Comparison of ENCODE assay signal across 29 cellular contexts in genomic region chr3:53144446-53144845, GRCh38.
"Had no signal": no experiment of that assay in that cellular context is flagged by ENCODE, and none has a peak within 500 bp of the region (broad histone marks: within the 10 kb centered on the region; RNA-seq: fewer than 3 reads in every experiment).

No MANE protein-coding gene starts in this region.

- H3K36me3 ChIP-seq: ascending aorta, brain microvascular endothelial cell, esophagus muscularis mucosa, heart left ventricle, upper lobe of left lung, vagina had no signal

- H3K4me3 Mint-ChIP-seq: activated B cell treated with CpG ODN at 0.5 μM for 24 hours; activated CD4-positive, alpha-beta T cell treated with anti-CD3 and anti-CD28 coated beads for 36 hours; activated naive CD4-positive, alpha-beta T cell treated with anti-CD3 and anti-CD28 coated beads for 36 hours; activated naive CD8-positive, alpha-beta T cell treated with anti-CD3 and anti-CD28 coated beads for 36 hours; endodermal cell; immature natural killer cell; mesothelial cell of epicardium; naive thymus-derived CD8-positive, alpha-beta T cell; neural crest cell; stimulated activated effector memory CD8-positive, alpha-beta T cell treated with anti-CD3 and anti-CD28 coated beads, Interleukin-12 subunit alpha, Interleukin-12 subunit beta, amount 100 ng/mL, for 72 hours; stimulated activated naive CD8-positive, alpha-beta T cell treated with anti-CD3 and anti-CD28 coated beads, Interleukin-15, Interleukin-2, amounts not matched to agents 100 ng/mL and 50 ng/mL, for 24 hours; T-helper 17 cell had no signal

- ATAC-seq: activated CD4-positive, alpha-beta T cell treated with anti-CD3 and anti-CD28 coated beads for 36 hours; foreskin keratinocyte; heart left ventricle; naive thymus-derived CD8-positive, alpha-beta T cell; sciatic nerve; stimulated activated effector memory CD8-positive, alpha-beta T cell treated with anti-CD3 and anti-CD28 coated beads, Interleukin-12 subunit alpha, Interleukin-12 subunit beta, amount 100 ng/mL, for 72 hours; T-helper 17 cell had no signal

- DNase-seq: activated B cell treated with CpG ODN at 0.5 μM for 24 hours; activated CD4-positive, alpha-beta T cell treated with anti-CD3 and anti-CD28 coated beads for 36 hours; activated CD8-positive, alpha-beta memory T cell treated with anti-CD3 and anti-CD28 coated beads for 24 hours; activated effector memory CD4-positive, alpha-beta T cell treated with Interleukin-2 at 50 U/mL for 16 hours; activated naive CD4-positive, alpha-beta T cell treated with anti-CD3 and anti-CD28 coated beads for 36 hours; activated naive CD8-positive, alpha-beta T cell treated with anti-CD3 and anti-CD28 coated beads for 36 hours; brain microvascular endothelial cell; endodermal cell; foreskin keratinocyte; hypothalamus; immature natural killer cell; naive thymus-derived CD8-positive, alpha-beta T cell; occipital lobe; retina; small intestine; stimulated activated CD4-positive, alpha-beta T cell treated with anti-CD3 and anti-CD28 coated beads, Interleukin-4, amount 100 ng/mL, for 24 hours; substantia nigra; T-helper 17 cell had no signal

- H3K27me3 Mint-ChIP-seq: activated B cell treated with CpG ODN at 0.5 μM for 24 hours; activated CD4-positive, alpha-beta T cell treated with anti-CD3 and anti-CD28 coated beads for 36 hours; activated naive CD8-positive, alpha-beta T cell treated with anti-CD3 and anti-CD28 coated beads for 36 hours; naive thymus-derived CD8-positive, alpha-beta T cell; progenitor cell of endocrine pancreas; stimulated activated naive CD8-positive, alpha-beta T cell treated with anti-CD3 and anti-CD28 coated beads, Interleukin-15, Interleukin-2, amounts not matched to agents 100 ng/mL and 50 ng/mL, for 24 hours; T-helper 17 cell had no signal

- H3K27ac Mint-ChIP-seq: activated B cell treated with CpG ODN at 0.5 μM for 24 hours; activated CD4-positive, alpha-beta T cell treated with anti-CD3 and anti-CD28 coated beads for 36 hours; activated naive CD4-positive, alpha-beta T cell treated with anti-CD3 and anti-CD28 coated beads for 36 hours; activated naive CD8-positive, alpha-beta T cell treated with anti-CD3 and anti-CD28 coated beads for 36 hours; endodermal cell; immature natural killer cell; mesothelial cell of epicardium; naive thymus-derived CD8-positive, alpha-beta T cell; stimulated activated naive CD8-positive, alpha-beta T cell treated with anti-CD3 and anti-CD28 coated beads, Interleukin-15, Interleukin-2, amounts not matched to agents 100 ng/mL and 50 ng/mL, for 24 hours; T-helper 17 cell had no signal

- H3K27me3 ChIP-seq: ascending aorta, brain microvascular endothelial cell, esophagus muscularis mucosa, foreskin keratinocyte, heart left ventricle, upper lobe of left lung, vagina had no signal

- H3K4me3 ChIP-seq: ascending aorta, esophagus muscularis mucosa, heart left ventricle, upper lobe of left lung, vagina had no signal

- H3K9me3 Mint-ChIP-seq: activated B cell treated with CpG ODN at 0.5 μM for 24 hours; activated naive CD4-positive, alpha-beta T cell treated with anti-CD3 and anti-CD28 coated beads for 36 hours; activated naive CD8-positive, alpha-beta T cell treated with anti-CD3 and anti-CD28 coated beads for 36 hours; endodermal cell; immature natural killer cell; mesothelial cell of epicardium; naive thymus-derived CD8-positive, alpha-beta T cell; neural crest cell; stimulated activated effector memory CD8-positive, alpha-beta T cell treated with anti-CD3 and anti-CD28 coated beads, Interleukin-12 subunit alpha, Interleukin-12 subunit beta, amount 100 ng/mL, for 72 hours; stimulated activated naive CD8-positive, alpha-beta T cell treated with anti-CD3 and anti-CD28 coated beads, Interleukin-15, Interleukin-2, amounts not matched to agents 100 ng/mL and 50 ng/mL, for 24 hours had no signal

- H3K9me3 ChIP-seq: ascending aorta, esophagus muscularis mucosa, heart left ventricle, upper lobe of left lung, vagina had no signal

- H3K36me3 Mint-ChIP-seq: activated naive CD8-positive, alpha-beta T cell treated with anti-CD3 and anti-CD28 coated beads for 36 hours; immature natural killer cell; mesothelial cell of epicardium; naive thymus-derived CD8-positive, alpha-beta T cell; stimulated activated effector memory CD8-positive, alpha-beta T cell treated with anti-CD3 and anti-CD28 coated beads, Interleukin-12 subunit alpha, Interleukin-12 subunit beta, amount 100 ng/mL, for 72 hours had no signal

- H3K27ac ChIP-seq: ascending aorta, brain microvascular endothelial cell, esophagus muscularis mucosa, foreskin keratinocyte, vagina had no signal

- H3K4me1 Mint-ChIP-seq: activated B cell treated with CpG ODN at 0.5 μM for 24 hours; activated CD4-positive, alpha-beta T cell treated with anti-CD3 and anti-CD28 coated beads for 36 hours; activated naive CD8-positive, alpha-beta T cell treated with anti-CD3 and anti-CD28 coated beads for 36 hours; endodermal cell; immature natural killer cell; naive thymus-derived CD8-positive, alpha-beta T cell; stimulated activated effector memory CD8-positive, alpha-beta T cell treated with anti-CD3 and anti-CD28 coated beads, Interleukin-12 subunit alpha, Interleukin-12 subunit beta, amount 100 ng/mL, for 72 hours had no signal

- H3K4me1 ChIP-seq: foreskin keratinocyte, vagina had no signal
